Comparison of ENCODE assay signal across 8 cellular contexts in genomic region chr11:2533642-2534115, GRCh38.
DNase-seq lines count a peak whose midpoint lies in the region; ATAC-seq and TF ChIP-seq lines count a peak whose summit lies in the region.

No MANE protein-coding gene starts in this region.

- no peak for TF ChIP-seq POLR2A in thyroid gland (IDR thresholded peaks at IDR 0.05)

- H3K4me3 ChIP-seq in RWPE2 (ENCODE audit: severe bottlenecking) (peak overlapping the region; percentile 9), thyroid gland (replicated peaks in 1 of 3) (no peak overlapping the region)

- DNase-seq in activated gamma-delta T cell treated with Interleukin-2 at 50 U/mL for 16 hours: peak; percentile 50
- DNase-seq in activated gamma-delta T cell (lab: John Stamatoyannopoulos, UW): no peak
- peak; percentile 91 for DNase-seq in RWPE2 (ENCODE audit: low spot score)
- peak; percentile 71 for DNase-seq in dermis blood vessel endothelial cell
- peak; percentile 32 for DNase-seq in medulla oblongata (ENCODE audit: extremely low spot score)
- peak; percentile 3 to 24 for DNase-seq in thyroid gland
- no peak for DNase-seq in DMS79 treated with DMSO at 0.1 percent for 48 hours (lab: John Stamatoyannopoulos, UW)

- TF ChIP-seq CTCF in RWPE2 (IDR thresholded peaks at IDR 0.05; ENCODE audit: poor library complexity, severe bottlenecking) (no peak), thyroid gland (IDR thresholded peaks at IDR 0.05) (no peak)

- WGBS in thyroid gland, 2 donors: 62 to 67% methylated on average over 10 to 16 of the region's 18 CpGs

- peak; percentile 81 for ATAC-seq in RWPE2 (ENCODE audit: low read depth)
- no peak for ATAC-seq in HG02623 (IDR thresholded peaks at IDR 0.05; ENCODE audit: unreplicated experiment)

- H3K27ac ChIP-seq in RWPE2 (ENCODE audit: poor library complexity, severe bottlenecking) (peak overlapping the region; percentile 73), thyroid gland (no peak overlapping the region)

- H3K4me1 ChIP-seq in RWPE2 (ENCODE audit: insufficient read depth, poor library complexity, severe bottlenecking) (peaks cover 17% of the 10 kb centered on the region), thyroid gland (peaks cover 5 to 11% of the 10 kb centered on the region in 2 donors)

- H3K36me3 ChIP-seq in RWPE2 (ENCODE audit: low read depth) (no peaks in the 10 kb centered on the region), thyroid gland (no peaks in the 10 kb centered on the region)

- H3K27me3 ChIP-seq in RWPE2 (ENCODE audit: insufficient read depth, poor library complexity, severe bottlenecking) (no peaks in the 10 kb centered on the region), thyroid gland (no peaks in the 10 kb centered on the region)

- intact Hi-C loops in thyroid gland (cut with DNase I): loop anchor here (2.0 kb wide), 1 partner anchor 357 kb away; no protein-coding TSS in a partner anchor

- H3K9me3 ChIP-seq in RWPE2 (ENCODE audit: severe bottlenecking): no peaks in the 10 kb centered on the region
- H3K9me3 ChIP-seq in thyroid gland: no peaks in the 10 kb centered on the region

Comparison
In these comparisons a context has a peak if more than half of its experiments do, and no peak if none do; other contexts are left out.
1. DNase-seq: peak in activated gamma-delta T cell treated with Interleukin-2 at 50 U/mL for 16 hours (single experiment), RWPE2 (single experiment), dermis blood vessel endothelial cell (single experiment), medulla oblongata (single experiment) and thyroid gland (2 of 2); none in activated gamma-delta T cell (single experiment) and DMS79 treated with DMSO at 0.1 percent for 48 hours (single experiment).